In the genomic region with DNA sequence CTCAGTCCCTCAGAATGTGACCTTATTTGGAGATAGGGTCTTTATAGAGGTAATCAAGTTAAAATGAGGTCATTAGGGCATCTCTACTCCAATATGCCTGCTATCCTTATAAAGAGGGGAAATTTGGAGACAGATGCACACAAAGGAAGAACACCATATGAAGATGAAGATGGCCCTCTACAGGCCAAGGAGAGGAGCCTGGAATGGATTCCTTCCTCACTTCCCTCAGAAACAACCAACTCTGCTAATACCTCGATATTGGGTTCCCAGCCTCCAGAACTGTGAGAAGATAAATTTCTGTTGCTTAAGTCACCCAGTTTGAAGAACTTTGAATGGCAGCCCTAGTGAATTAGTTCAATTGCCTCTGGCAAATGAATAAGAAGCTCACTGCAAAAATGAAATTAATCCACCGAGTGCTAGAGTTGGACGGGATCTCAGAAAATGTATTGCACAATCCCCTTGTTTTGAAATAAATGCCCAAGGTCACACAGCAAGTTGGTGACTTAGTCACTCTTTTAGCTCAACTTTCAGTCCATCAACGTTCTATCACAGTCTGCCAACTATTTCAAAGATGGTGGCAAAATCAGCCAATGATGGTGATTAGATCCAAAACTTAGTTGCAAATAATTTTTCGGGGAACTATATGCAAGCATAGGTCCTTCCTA, we compare ENCODE assay signal across 1 cellular context. TPM values are rescaled to one million over a fixed set of nuclear protein-coding genes. Genes with fewer than 3 reads are reported as not detected.
"Had no signal": no experiment of that assay in that cellular context is flagged by ENCODE, and none has a peak within 500 bp of the region (broad histone marks: within the 10 kb centered on the region; RNA-seq: fewer than 3 reads in every experiment).

No MANE protein-coding gene starts in this region.

RNA-seq across cellular contexts. Expression of a gene that starts 27.1 kb away (rescaled TPM):
- total RNA-seq: cardiac septum had no signal
